Comparison of ENCODE assay signal across 8 cellular contexts in genomic region chr19:38877781-38878574, GRCh38. TPM values are rescaled to one million over a fixed set of nuclear protein-coding genes. Genes with fewer than 3 reads are reported as not detected.
DNase-seq lines count a peak whose midpoint lies in the region; ATAC-seq lines count a peak whose summit lies in the region.

Gene RINL, minus strand, starts transcription at chr19:38878275. Its CDS starts 1,533 bp downstream, at chr19:38876742.

- peaks cover 24 to 46% (median 37%) of the 10 kb centered on the region in 3 donors for H3K4me1 Mint-ChIP-seq in CD8-positive, alpha-beta memory T cell
- H3K4me1 Mint-ChIP-seq in activated CD8-positive, alpha-beta memory T cell treated with anti-CD3 and anti-CD28 coated beads, Interleukin-2, amount 10 ng/mL, durations not matched to agents 7 days and 5 days, result peaks cover 35% of the 10 kb centered on the region

- intact Hi-C loops in Right ventricle myocardium superior (cut with DNase I), result no loop called here

- DNase-seq in CD8-positive, alpha-beta memory T cell, result peak; percentile 48 to 82 (median 66)
- DNase-seq in NOMO-1 (lab: John Stamatoyannopoulos, UW; ENCODE audit: unreplicated experiment in 2 of 2) (peak; percentile 45 to 76), Right ventricle myocardium superior (peak; percentile 54)
- DNase-seq in activated CD8-positive, alpha-beta memory T cell treated with anti-CD3 and anti-CD28 coated beads, Interleukin-2, amount 10 ng/mL, durations not matched to agents 7 days and 5 days, result peak; percentile 85
- DNase-seq in stimulated activated CD4-positive, alpha-beta T cell treated with anti-CD3 and anti-CD28 coated beads, Interleukin-12 subunit alpha, Interleukin-12 subunit beta, amount 100 ng/mL, for 48 hours (ENCODE audit: low read depth in 2 of 3, low spot score in 1 of 3), result peak in 2 of 3 donors; percentile 52 to 57

- no peaks in the 10 kb centered on the region for H3K27me3 ChIP-seq in CD8-positive, alpha-beta memory T cell (ENCODE audit: insufficient read depth, low read length, poor library complexity, severe bottlenecking)

- no peaks in the 10 kb centered on the region for H3K27me3 Mint-ChIP-seq in CD8-positive, alpha-beta memory T cell
- no peaks in the 10 kb centered on the region for H3K27me3 Mint-ChIP-seq in activated CD8-positive, alpha-beta memory T cell treated with anti-CD3 and anti-CD28 coated beads, Interleukin-2, amount 10 ng/mL, durations not matched to agents 7 days and 5 days

- H3K4me3 Mint-ChIP-seq in CD8-positive, alpha-beta memory T cell, result peak within 1 kb of the TSS; percentile 75 to 94 (median 90)
- peak within 1 kb of the TSS; percentile 91 for H3K4me3 Mint-ChIP-seq in activated CD8-positive, alpha-beta memory T cell treated with anti-CD3 and anti-CD28 coated beads, Interleukin-2, amount 10 ng/mL, durations not matched to agents 7 days and 5 days

- POLR2A ChIA-PET in CD8-positive, alpha-beta memory T cell (lab: Charles Lee), result interaction anchor here (0.6 to 3.1 kb wide), 10 partner anchors 11 to 320 kb away, joined by 3 to 17 read pairs (median 5); partner anchors contain the start of genes CAPN12, ECH1, EIF3K and NFKBIB

- peaks cover 41% of the 10 kb centered on the region for H3K4me1 ChIP-seq in CD8-positive, alpha-beta memory T cell (ENCODE audit: insufficient read depth, low read length)

- no peaks in the 10 kb centered on the region for H3K36me3 ChIP-seq in CD8-positive, alpha-beta memory T cell (ENCODE audit: insufficient read depth, low read length)

- H3K36me3 Mint-ChIP-seq in CD8-positive, alpha-beta memory T cell, result peaks cover 0 to 41% (median 3%) of the 10 kb centered on the region in 3 donors
- H3K36me3 Mint-ChIP-seq in activated CD8-positive, alpha-beta memory T cell treated with anti-CD3 and anti-CD28 coated beads, Interleukin-2, amount 10 ng/mL, durations not matched to agents 7 days and 5 days, result peaks cover 13% of the 10 kb centered on the region

- no peaks in the 10 kb centered on the region for H3K9me3 ChIP-seq in CD8-positive, alpha-beta memory T cell (ENCODE audit: low read length)

- H3K27ac ChIP-seq in CD8-positive, alpha-beta memory T cell (ENCODE audit: low read depth, low read length), result peak within 1 kb of the TSS; percentile 92

- H3K27ac Mint-ChIP-seq in CD8-positive, alpha-beta memory T cell, result peak within 1 kb of the TSS; percentile 95 to 99 (median 96)
- H3K27ac Mint-ChIP-seq in activated CD8-positive, alpha-beta memory T cell treated with anti-CD3 and anti-CD28 coated beads, Interleukin-2, amount 10 ng/mL, durations not matched to agents 7 days and 5 days, result peak within 1 kb of the TSS; percentile 98

- no peaks in the 10 kb centered on the region for H3K9me3 Mint-ChIP-seq in CD8-positive, alpha-beta memory T cell
- no peaks in the 10 kb centered on the region for H3K9me3 Mint-ChIP-seq in activated CD8-positive, alpha-beta memory T cell treated with anti-CD3 and anti-CD28 coated beads, Interleukin-2, amount 10 ng/mL, durations not matched to agents 7 days and 5 days (ENCODE audit: low read depth)

- CTCF ChIA-PET in CD8-positive, alpha-beta memory T cell (lab: Charles Lee), result interaction anchor here (0.9 to 5.0 kb wide), 11 partner anchors 9 to 475 kb away, joined by 3 to 30 read pairs (median 4); partner anchors contain the start of genes ECH1, FAM98C, HNRNPL and MRPS12
- CTCF ChIA-PET in activated CD8-positive, alpha-beta memory T cell treated with anti-CD3 and anti-CD28 coated beads, Interleukin-2, amount 10 ng/mL, durations not matched to agents 7 days and 5 days (lab: Charles Lee), result interaction anchor here (0.8 to 5.4 kb wide), 19 partner anchors 9 to 475 kb away, joined by 3 to 55 read pairs (median 5); partner anchors contain the start of genes ECH1, EIF3K, FAM98C and HNRNPL

- ATAC-seq in HG02759 (IDR thresholded peaks at IDR 0.05; ENCODE audit: unreplicated experiment) (peak; percentile 71), Right ventricle myocardium superior (ENCODE audit: poor library complexity) (peak; percentile 47), HG03442 (IDR thresholded peaks at IDR 0.05; ENCODE audit: unreplicated experiment) (no peak), HG02571 (IDR thresholded peaks at IDR 0.05; ENCODE audit: unreplicated experiment) (no peak)
- ATAC-seq in activated CD8-positive, alpha-beta memory T cell treated with anti-CD3 and anti-CD28 coated beads, Interleukin-2, amount 10 ng/mL, durations not matched to agents 7 days and 5 days, result peak; percentile 93

- H3K4me3 ChIP-seq in CD8-positive, alpha-beta memory T cell (ENCODE audit: low read length), result peak within 1 kb of the TSS; percentile 83

RNA-seq across cellular contexts. Expression of gene RINL, which starts in this region (rescaled TPM):
- total RNA-seq in CD8-positive, alpha-beta memory T cell, result 10 to 100 TPM; 82.3 to 85.4 TPM
- 42.6 TPM for polyA plus RNA-seq in CD8-positive, alpha-beta memory T cell
- 10 to 100 TPM; 80.1 to 81.0 TPM for total RNA-seq in activated CD8-positive, alpha-beta memory T cell treated with anti-CD3 and anti-CD28 coated beads, Interleukin-2, amount 10 ng/mL, durations not matched to agents 7 days and 5 days
- 6.3 TPM for total RNA-seq in Right ventricle myocardium superior

Comparison
In these comparisons a context has a peak if more than half of its experiments do, and no peak if none do; other contexts are left out.
1. RNA of gene RINL (total RNA-seq): 82.3 to 85.4 TPM in CD8-positive, alpha-beta memory T cell and 80.1 to 81.0 TPM in activated CD8-positive, alpha-beta memory T cell treated with anti-CD3 and anti-CD28 coated beads, Interleukin-2, amount 10 ng/mL, durations not matched to agents 7 days and 5 days; 6.3 TPM in Right ventricle myocardium superior (single experiment); every median in the first group is over 10 times any median in the second.
2. ATAC-seq: peak in HG02759 (single experiment), activated CD8-positive, alpha-beta memory T cell treated with anti-CD3 and anti-CD28 coated beads, Interleukin-2, amount 10 ng/mL, durations not matched to agents 7 days and 5 days (single experiment) and Right ventricle myocardium superior (single experiment); none in HG03442 (single experiment) and HG02571 (single experiment).
3. Peak in every context shown above with its lines, with median percentiles within 50 percentile points of each other: DNase-seq.